In the genomic region with DNA sequence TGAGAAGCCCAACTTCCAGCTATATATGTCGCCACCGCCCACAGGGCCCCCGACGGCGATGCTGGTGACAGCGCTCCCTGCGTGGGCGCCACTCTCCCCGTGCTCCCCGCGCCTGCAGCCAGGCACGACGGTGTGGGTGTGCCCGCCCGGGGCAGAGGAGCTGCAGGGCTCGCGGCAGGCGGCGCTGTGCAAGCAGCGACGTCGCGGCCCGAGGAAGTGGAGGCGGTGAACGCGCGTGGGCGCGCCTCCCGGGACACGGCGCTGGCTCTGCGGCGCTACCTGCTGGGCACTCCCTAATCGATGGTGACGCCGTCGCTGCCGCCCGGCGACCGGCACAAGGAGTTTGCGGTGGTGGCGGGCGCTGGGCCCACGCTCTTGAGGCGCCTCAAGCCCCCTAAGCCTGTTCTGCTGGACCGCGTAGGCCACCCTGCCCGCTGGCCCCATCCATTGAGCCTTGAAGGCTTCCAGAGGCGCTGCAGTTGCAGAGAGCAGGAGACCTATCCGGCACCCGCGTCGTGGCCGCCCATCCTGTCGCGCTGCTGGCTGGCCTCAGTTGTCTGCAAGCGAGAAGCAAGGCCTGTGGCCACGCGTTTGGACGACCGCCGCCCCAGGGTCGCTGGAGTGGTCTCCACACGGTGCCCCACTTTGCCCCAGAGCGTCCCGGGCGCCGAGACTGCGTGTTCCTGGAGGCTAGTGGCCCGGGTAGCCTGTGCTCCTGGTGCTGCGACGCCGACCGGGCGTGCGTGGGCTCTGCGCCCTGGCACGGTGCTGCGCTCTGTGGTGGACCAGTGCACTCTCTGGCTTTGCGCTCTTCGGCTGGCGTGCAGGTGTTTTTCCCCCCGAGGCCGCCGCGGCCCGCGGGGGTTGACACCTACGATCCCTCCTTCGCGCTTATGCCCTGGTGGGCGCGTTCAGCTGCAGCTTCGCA, we compare ENCODE assay signal across 9 cellular contexts. TPM values are rescaled to one million over a fixed set of nuclear protein-coding genes. Genes with fewer than 3 reads are reported as not detected.
A peak's percentile ranks its signal among the peaks of the same experiment; 100 is the strongest.
DNase-seq lines count a peak whose midpoint lies in the region; ATAC-seq and TF ChIP-seq lines count a peak whose summit lies in the region.
"Had no signal": no experiment of that assay in that cellular context is flagged by ENCODE, and none has a peak within 500 bp of the region (broad histone marks: within the 10 kb centered on the region; RNA-seq: fewer than 3 reads in every experiment).

No MANE protein-coding gene starts in this region.

- no peaks in the 10 kb centered on the region for H3K9me3 Mint-ChIP-seq in CD4-positive, alpha-beta T cell

- no peaks in the 10 kb centered on the region for H3F3A ChIP-seq in PC-3 (ENCODE audit: low read length, unreplicated experiment)

- H3K27ac ChIP-seq in CD4-positive, alpha-beta T cell (ENCODE audit: low read depth, low read length): peak overlapping the region; percentile 1
- no peak overlapping the region for H3K27ac ChIP-seq in PC-3 (ENCODE audit: low read length)
- H3K27ac ChIP-seq in vagina: no peak overlapping the region

- CTCF ChIA-PET in CD4-positive, alpha-beta T cell (lab: Charles Lee): interaction anchor here (0.6 to 1.8 kb wide), 22 partner anchors 10 to 1966 kb away, joined by 3 to 7 read pairs (median 3); a partner anchor contains a TSS
- CTCF ChIA-PET in PC-3 (lab: Charles Lee): no interaction called here

- H3K4me2 ChIP-seq in PC-3 (ENCODE audit: low read length): no peak overlapping the region

- no peak overlapping the region for H3K9ac ChIP-seq in PC-3 (ENCODE audit: low read length)

- peak; percentile 71 to 88 (median 82) for DNase-seq in CD4-positive, alpha-beta T cell
- DNase-seq in PC-3 (no peak), iPS-NIHi11 (ENCODE audit: low spot score) (peak; percentile 52), vagina (ENCODE audit: extremely low spot score in 2 of 2) (no peak)
- DNase-seq in activated naive CD4-positive, alpha-beta T cell treated with Interleukin-2 at 50 U/mL for 16 hours: peak; percentile 83
- peak; percentile 47 to 65 for DNase-seq in stimulated activated CD4-positive, alpha-beta T cell treated with anti-CD3 and anti-CD28 coated beads, Interleukin-4, amount 100 ng/mL, for 48 hours (ENCODE audit: low read depth in 2 of 2)

- intact Hi-C loops in CD4-positive, alpha-beta T cell (cut with DNase I, micrococcal nuclease): loop anchor here (5.0 kb wide), 3 partner anchors 53 to 213 kb away; a partner anchor contains a TSS
- intact Hi-C loops in PC-3 (cut with micrococcal nuclease): no loop called here
- intact Hi-C loops in vagina (cut with DNase I): no loop called here

- H3K9me2 ChIP-seq in PC-3 (replicated peaks; ENCODE audit: low read length): no peaks in the 10 kb centered on the region

- TF ChIP-seq CTCF in CD4-positive, alpha-beta T cell (IDR thresholded peaks at IDR 0.05): peak; percentile 95
- TF ChIP-seq CTCF in PC-3 (conservative IDR thresholded peaks at IDR 0.05; ENCODE audit: low read depth, low read length) (no peak; the same call in 1 of the 2 replicates), vagina (IDR thresholded peaks at IDR 0.05) (peak in 1 of 3 experiments; percentile 15)

- no peaks in the 10 kb centered on the region for H3K4me1 ChIP-seq in PC-3 (ENCODE audit: insufficient read depth, low read length)
- H3K4me1 ChIP-seq in vagina: peaks cover 8% of the 10 kb centered on the region

- ATAC-seq in CD4-positive, alpha-beta T cell (ENCODE audit: poor library complexity): peak; percentile 98
- peak; percentile 56 for ATAC-seq in PC-3
- no peak for ATAC-seq in HG02678 (IDR thresholded peaks at IDR 0.05; ENCODE audit: unreplicated experiment)
- no peak for ATAC-seq in GM19467 (IDR thresholded peaks at IDR 0.05; ENCODE audit: unreplicated experiment)

- TF ChIP-seq POLR2A in vagina (IDR thresholded peaks at IDR 0.05): no peak

- no peaks in the 10 kb centered on the region for H3K9me3 ChIP-seq in CD4-positive, alpha-beta T cell (ENCODE audit: control insufficient read depth, low read length)
- no peaks in the 10 kb centered on the region for H3K9me3 ChIP-seq in PC-3 (ENCODE audit: low read length)
- no peaks in the 10 kb centered on the region for H3K9me3 ChIP-seq in vagina

- no peak overlapping the region for H3K4me3 ChIP-seq in PC-3 (ENCODE audit: low read length)
- peak overlapping the region in 1 of 2 donors; percentile 35 for H3K4me3 ChIP-seq in vagina

- BruUV-seq in PC-3 (replicated peaks; lab: Mats Ljungman, UMichigan): no TSS peak

- POLR2A ChIA-PET in CD4-positive, alpha-beta T cell (lab: Charles Lee): interaction anchor here (0.7 to 1.7 kb wide), 11 partner anchors 10 to 217 kb away, joined by 3 to 9 read pairs (median 4); a partner anchor contains a TSS
- POLR2A ChIA-PET in PC-3 (lab: Charles Lee; ENCODE audit: unreplicated experiment): no interaction called here

- H3K4me3 Mint-ChIP-seq in CD4-positive, alpha-beta T cell: peak overlapping the region; percentile 51

- no peaks in the 10 kb centered on the region for H3K27me3 ChIP-seq in CD4-positive, alpha-beta T cell (ENCODE audit: control insufficient read depth, insufficient read depth, low read length)
- H3K27me3 ChIP-seq in PC-3 (ENCODE audit: low read length) (peaks cover 9% of the 10 kb centered on the region), vagina (no peaks in the 10 kb centered on the region)

- no peak overlapping the region for H2AFZ ChIP-seq in PC-3 (ENCODE audit: low read length)

- H3K4me1 Mint-ChIP-seq in CD4-positive, alpha-beta T cell (ENCODE audit: low read depth): peaks cover 48% of the 10 kb centered on the region

- peaks cover 4% of the 10 kb centered on the region for H3K27me3 Mint-ChIP-seq in CD4-positive, alpha-beta T cell

- H3K27ac Mint-ChIP-seq in CD4-positive, alpha-beta T cell: no peak overlapping the region

- no peaks in the 10 kb centered on the region for H3K36me3 Mint-ChIP-seq in CD4-positive, alpha-beta T cell (ENCODE audit: low read depth)

- H3K36me3 ChIP-seq in PC-3 (ENCODE audit: low read depth, low read length): no peaks in the 10 kb centered on the region
- H3K36me3 ChIP-seq in vagina: no peaks in the 10 kb centered on the region

- H4K20me1 ChIP-seq in PC-3 (ENCODE audit: low read length): no peaks in the 10 kb centered on the region

- H3K79me2 ChIP-seq in PC-3 (ENCODE audit: low read length): no peaks in the 10 kb centered on the region

RNA-seq across cellular contexts. Expression of a gene that starts 23.1 kb away (rescaled TPM):
- total RNA-seq in CD4-positive, alpha-beta T cell: 1 to 10 TPM; 4.2 to 4.5 TPM
- total RNA-seq in PC-3 (2014; rRNA removed) (4.1 and 4.8 TPM in 2 replicates), vagina (9.1 TPM)

RNA-seq across cellular contexts. Expression of a gene that starts 35.7 kb away (rescaled TPM):
- total RNA-seq in CD4-positive, alpha-beta T cell: 1 to 10 TPM; 4.3 to 5.4 TPM
- total RNA-seq in PC-3 (2014; rRNA removed) (24.5 and 38.1 TPM in 2 replicates), vagina (46.9 TPM)

RNA-seq across cellular contexts. Expression of a gene that starts 49.3 kb away (rescaled TPM):
- 1 to 10 TPM; 1.6 TPM for total RNA-seq in CD4-positive, alpha-beta T cell
- total RNA-seq in PC-3 (2014; rRNA removed) (0.77 and 1.9 TPM in 2 replicates), vagina (2.0 TPM)

RNA-seq across cellular contexts. Expression of a gene that starts 51.2 kb away (rescaled TPM):
- 1 to 10 TPM; 6.0 to 7.6 TPM for total RNA-seq in CD4-positive, alpha-beta T cell
- total RNA-seq in PC-3 (2014; rRNA removed) (not detected in 2 replicates), vagina (68.5 TPM)
- total RNA-seq: epithelial cell of proximal tubule had no signal

RNA-seq across cellular contexts. Expression of a gene that starts 54.7 kb away (rescaled TPM):
- total RNA-seq in CD4-positive, alpha-beta T cell: 10 to 100 TPM; 38.1 to 41.8 TPM
- total RNA-seq in PC-3 (2014; rRNA removed): 38.4 and 39.3 TPM in 2 replicates
- 21.9 TPM for total RNA-seq in vagina

Comparison
In these comparisons a context has a peak if more than half of its experiments do, and no peak if none do; other contexts are left out.
1. ATAC-seq: peak in CD4-positive, alpha-beta T cell (single experiment) and PC-3 (single experiment); none in HG02678 (single experiment) and GM19467 (single experiment).
2. DNase-seq: peak in CD4-positive, alpha-beta T cell (10 of 10), activated naive CD4-positive, alpha-beta T cell treated with Interleukin-2 at 50 U/mL for 16 hours (single experiment), iPS-NIHi11 (single experiment) and stimulated activated CD4-positive, alpha-beta T cell treated with anti-CD3 and anti-CD28 coated beads, Interleukin-4, amount 100 ng/mL, for 48 hours (2 of 2); none in PC-3 (single experiment) and vagina (0 of 2).
3. intact Hi-C loops: an anchor here in CD4-positive, alpha-beta T cell (5.0 kb wide); none called in PC-3 and vagina.